9 cellular contexts compared by ENCODE assay signal in genomic region chr7:93016085-93016471, GRCh38.
DNase-seq lines count a peak whose midpoint lies in the region; ATAC-seq and TF ChIP-seq lines count a peak whose summit lies in the region.
"Had no signal": no experiment of that assay in that cellular context is flagged by ENCODE, and none has a peak within 500 bp of the region (broad histone marks: within the 10 kb centered on the region; RNA-seq: fewer than 3 reads in every experiment).

No MANE protein-coding gene starts in this region.

- H3K9me3 ChIP-seq in endodermal cell (ENCODE audit: control insufficient read depth, low read length) = no peaks in the 10 kb centered on the region
- no peaks in the 10 kb centered on the region for H3K9me3 ChIP-seq in upper lobe of right lung

- no peak overlapping the region for H3K9ac ChIP-seq in endodermal cell (ENCODE audit: extremely low read depth, low read length, poor library complexity, severe bottlenecking)

- TF ChIP-seq CTCF in endodermal cell (conservative IDR thresholded peaks at IDR 0.05) = no peak
- TF ChIP-seq CTCF in osteocyte (IDR thresholded peaks at IDR 0.05) = no peak
- TF ChIP-seq CTCF in upper lobe of right lung (IDR thresholded peaks at IDR 0.05) = no peak

- H3K4me1 Mint-ChIP-seq in endodermal cell (peaks cover 15% of the 10 kb centered on the region), osteocyte (ENCODE audit: unreplicated experiment) (peaks cover 35% of the 10 kb centered on the region)

- intact Hi-C loops in upper lobe of right lung (cut with DNase I) = no loop called here

- H3K36me3 ChIP-seq in endodermal cell (ENCODE audit: control insufficient read depth, insufficient read depth, low read length) = no peaks in the 10 kb centered on the region
- no peaks in the 10 kb centered on the region for H3K36me3 ChIP-seq in upper lobe of right lung

- H3K36me3 Mint-ChIP-seq in endodermal cell (ENCODE audit: low read depth) = no peaks in the 10 kb centered on the region
- no peaks in the 10 kb centered on the region for H3K36me3 Mint-ChIP-seq in osteocyte (ENCODE audit: unreplicated experiment)

- H3K27ac ChIP-seq in endodermal cell (ENCODE audit: low read depth, low read length) (peak overlapping the region; percentile 22), upper lobe of right lung (no peak overlapping the region)

- H3K4me3 ChIP-seq in endodermal cell (ENCODE audit: low read length) (no peak overlapping the region), upper lobe of right lung (no peak overlapping the region)

- WGBS in endodermal cell (ENCODE audit: insufficient coverage in 1 of 2, insufficient read length in 1 of 2), 2 experiments = 72 to 84% methylated on average over 4 of the region's 4 CpGs

- DNase-seq in ELR (ENCODE audit: low read depth) (peak; percentile 10), NOMO-1 (lab: John Stamatoyannopoulos, UW; ENCODE audit: unreplicated experiment in 2 of 2) (peak; percentile 93 to 99), endodermal cell (no peak), osteocyte (ENCODE audit: extremely low spot score, unreplicated experiment) (no peak), HT-29 (ENCODE audit: low spot score) (no peak), upper lobe of right lung (no peak), kidney tubule cell (ENCODE audit: low spot score) (no peak)
- DNase-seq: stimulated activated CD4-positive, alpha-beta T cell treated with anti-CD3 and anti-CD28 coated beads, Interleukin-2, amount 100 ng/mL, for 48 hours had no signal

- H3K27me3 ChIP-seq in endodermal cell (ENCODE audit: control insufficient read depth, insufficient read depth, low read length, poor library complexity, severe bottlenecking) = peaks cover 6% of the 10 kb centered on the region
- H3K27me3 ChIP-seq in upper lobe of right lung = no peaks in the 10 kb centered on the region

- H3K27me3 Mint-ChIP-seq in endodermal cell (ENCODE audit: insufficient read depth) = peaks cover 31% of the 10 kb centered on the region
- H3K27me3 Mint-ChIP-seq in osteocyte (ENCODE audit: unreplicated experiment) = no peaks in the 10 kb centered on the region

- no peaks in the 10 kb centered on the region for H3K9me3 Mint-ChIP-seq in endodermal cell
- no peaks in the 10 kb centered on the region for H3K9me3 Mint-ChIP-seq in osteocyte (ENCODE audit: unreplicated experiment)

- H3K4me3 Mint-ChIP-seq in endodermal cell = no peak overlapping the region
- no peak overlapping the region for H3K4me3 Mint-ChIP-seq in osteocyte (ENCODE audit: unreplicated experiment)

- ATAC-seq in HG02840 (IDR thresholded peaks at IDR 0.05; ENCODE audit: low FRiP score, unreplicated experiment) (no peak), upper lobe of right lung (no peak)

- H3K4me1 ChIP-seq in endodermal cell (ENCODE audit: control insufficient read depth, insufficient read depth, low read length) (no peaks in the 10 kb centered on the region), upper lobe of right lung (no peaks in the 10 kb centered on the region)

- H3K27ac Mint-ChIP-seq in endodermal cell = no peak overlapping the region
- peak overlapping the region; percentile 83 for H3K27ac Mint-ChIP-seq in osteocyte (ENCODE audit: unreplicated experiment)

Comparison
In these comparisons a context has a peak if more than half of its experiments do, and no peak if none do; other contexts are left out.
1. DNase-seq: peak in ELR (single experiment) and NOMO-1 (2 of 2); none in endodermal cell (single experiment), osteocyte (single experiment), HT-29 (single experiment), upper lobe of right lung (single experiment) and kidney tubule cell (single experiment).